Comparison of ENCODE assay signal across 11 cellular contexts in genomic region chr2:152505495-152505906, GRCh38.
DNase-seq lines count a peak whose midpoint lies in the region; ATAC-seq and TF ChIP-seq lines count a peak whose summit lies in the region.
"Had no signal": no experiment of that assay in that cellular context is flagged by ENCODE, and none has a peak within 500 bp of the region (broad histone marks: within the 10 kb centered on the region; RNA-seq: fewer than 3 reads in every experiment).

No MANE protein-coding gene starts in this region.

- H3K27ac ChIP-seq in hepatocyte, result peak overlapping the region; percentile 58

- H3K9me3 ChIP-seq in hepatocyte (ENCODE audit: low read depth) (no peaks in the 10 kb centered on the region), skeletal muscle satellite cell (replicated peaks; ENCODE audit: low read length) (no peaks in the 10 kb centered on the region)

- no peak overlapping the region for H3K4me3 ChIP-seq in hepatocyte
- peak overlapping the region; percentile 9 for H3K4me3 ChIP-seq in skeletal muscle satellite cell (ENCODE audit: low read length)

- H3K9me3 Mint-ChIP-seq in T-cell, result peaks cover 0 to 4% (median 0%) of the 10 kb centered on the region in 3 donors
- H3K9me3 Mint-ChIP-seq: central memory CD8-positive, alpha-beta T cell had no signal

- H3K27me3 ChIP-seq in hepatocyte (no peaks in the 10 kb centered on the region), skeletal muscle satellite cell (ENCODE audit: control insufficient read depth, insufficient read depth, low read length) (no peaks in the 10 kb centered on the region)

- no peaks in the 10 kb centered on the region for H3K4me1 Mint-ChIP-seq in T-cell
- H3K4me1 Mint-ChIP-seq: central memory CD8-positive, alpha-beta T cell had no signal

- POLR2A ChIA-PET in T-cell (lab: Charles Lee), result no interaction called here

- H3K4me1 ChIP-seq in hepatocyte (ENCODE audit: insufficient read depth) (no peaks in the 10 kb centered on the region), skeletal muscle satellite cell (ENCODE audit: control insufficient read depth, insufficient read depth, low read length) (peaks cover 54% of the 10 kb centered on the region)

- no peaks in the 10 kb centered on the region for H3K9me2 ChIP-seq in hepatocyte (replicated peaks; ENCODE audit: insufficient read depth)

- no peak overlapping the region for H2AFZ ChIP-seq in hepatocyte

- H3K4me2 ChIP-seq in hepatocyte (peak overlapping the region; percentile 25), skeletal muscle satellite cell (ENCODE audit: low read length) (peak overlapping the region; percentile 44)

- no peaks in the 10 kb centered on the region for H3K36me3 Mint-ChIP-seq in T-cell

- H3K27me3 Mint-ChIP-seq in T-cell, result peaks cover 0 to 6% of the 10 kb centered on the region in 2 donors

- 86% methylated on average over 9 of the region's 9 CpGs for WGBS in hepatocyte (ENCODE audit: low lambda C conversion rate, missing lambda C conversion rate)

- TF ChIP-seq CTCF in hepatocyte (IDR thresholded peaks at IDR 0.05; ENCODE audit: poor library complexity), result no peak

- no peak for ATAC-seq in T-cell (replicated peaks in 1 of 4)

- CTCF ChIA-PET in T-cell (lab: Charles Lee), result no interaction called here

- no peak overlapping the region for H3K4me3 Mint-ChIP-seq in T-cell
- H3K4me3 Mint-ChIP-seq: central memory CD8-positive, alpha-beta T cell had no signal

- H3K36me3 ChIP-seq in hepatocyte (replicated peaks; ENCODE audit: insufficient read depth, low read depth), result no peaks in the 10 kb centered on the region
- H3K36me3 ChIP-seq in skeletal muscle satellite cell (ENCODE audit: insufficient read depth, low read length), result no peaks in the 10 kb centered on the region

- DNase-seq in HCEC 1CT (peak; percentile 86), amygdala (lab: John Stamatoyannopoulos, UW) (peak in 33 of 56 donors; percentile 11 to 79 (median 45)), hepatocyte (ENCODE audit: low spot score) (no peak), 8988T (no peak), HuH-7 (ENCODE audit: low spot score) (no peak), NCI-H2029 treated with DMSO at 0.1 percent for 48 hours (lab: John Stamatoyannopoulos, UW) (no peak), T-cell (no peak)
- DNase-seq: NCI-H1092; stimulated activated naive CD4-positive, alpha-beta T cell treated with Interleukin-2 at 50 U/mL for 16 hours had no signal

- H4K20me1 ChIP-seq in hepatocyte (ENCODE audit: insufficient read depth, poor library complexity, severe bottlenecking), result no peaks in the 10 kb centered on the region

- H3K79me2 ChIP-seq in hepatocyte, result peaks cover 95% of the 10 kb centered on the region

- H3K9ac ChIP-seq in skeletal muscle satellite cell (ENCODE audit: low read depth, low read length), result peak overlapping the region; percentile 65

- no peak overlapping the region for H3K27ac Mint-ChIP-seq in T-cell

Comparison
In these comparisons a context has a peak if more than half of its experiments do, and no peak if none do; other contexts are left out.
1. DNase-seq: peak in HCEC 1CT (single experiment) and amygdala (33 of 56); none in hepatocyte (single experiment), 8988T (single experiment), HuH-7 (single experiment), NCI-H2029 treated with DMSO at 0.1 percent for 48 hours (single experiment) and T-cell (0 of 34).